In the genomic region with DNA sequence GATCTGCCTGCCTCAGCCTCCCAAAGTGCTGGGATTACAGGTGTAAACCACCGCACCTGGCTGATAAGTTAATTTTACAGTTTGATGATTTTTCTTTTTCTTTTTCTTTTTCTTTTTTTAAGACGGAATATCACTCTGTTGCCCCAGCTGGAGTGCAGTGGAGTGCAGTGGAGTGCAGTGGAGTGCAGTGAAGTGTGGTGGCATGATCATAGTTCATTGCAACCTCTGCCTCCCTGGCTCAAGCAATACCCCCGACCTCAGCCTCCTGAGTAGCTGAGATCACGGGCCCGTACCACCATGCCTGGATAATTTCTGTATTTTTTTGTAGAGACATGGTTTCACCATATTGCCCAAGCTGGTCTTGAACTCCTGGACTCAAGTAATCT, we compare ENCODE assay signal across 14 cellular contexts.
DNase-seq lines count a peak whose midpoint lies in the region; ATAC-seq and TF ChIP-seq lines count a peak whose summit lies in the region.
"Had no signal": no experiment of that assay in that cellular context is flagged by ENCODE, and none has a peak within 500 bp of the region (broad histone marks: within the 10 kb centered on the region; RNA-seq: fewer than 3 reads in every experiment).

No MANE protein-coding gene starts in this region.

- no peaks in the 10 kb centered on the region for H3K4me1 ChIP-seq in ascending aorta
- H3K4me1 ChIP-seq: heart right ventricle, pancreas had no signal

- no peaks in the 10 kb centered on the region for H3K36me3 ChIP-seq in ascending aorta
- H3K36me3 ChIP-seq: heart right ventricle, pancreas had no signal

- no peak for TF ChIP-seq CTCF in ascending aorta (IDR thresholded peaks at IDR 0.05)

- no peak overlapping the region for H3K4me3 ChIP-seq in ascending aorta
- H3K4me3 ChIP-seq: heart right ventricle, pancreas had no signal

- DNase-seq in T-helper 9 cell (no peak), ascending aorta (ENCODE audit: low spot score in 2 of 2) (no peak), NCI-H2171 treated with DMSO at 0.1 percent for 48 hours (lab: John Stamatoyannopoulos, UW) (no peak)
- DNase-seq: CD8-positive, alpha-beta T cell; heart right ventricle; mammary epithelial cell; NCI-H1436 treated with DMSO at 0.1 percent for 48 hours; pancreas; stimulated activated CD4-positive, alpha-beta T cell treated with anti-CD3 and anti-CD28 coated beads, Interleukin-4, amount 100 ng/mL, for 1 hour had no signal

- intact Hi-C loops in ascending aorta (cut with DNase I) = no loop called here

- no peaks in the 10 kb centered on the region for H3K27me3 ChIP-seq in ascending aorta
- H3K27me3 ChIP-seq: heart right ventricle, pancreas had no signal

- ATAC-seq in GM18861 (IDR thresholded peaks at IDR 0.05; ENCODE audit: unreplicated experiment) = peak; percentile 57
- peak; percentile 68 for ATAC-seq in GM21529 (IDR thresholded peaks at IDR 0.05; ENCODE audit: unreplicated experiment)
- ATAC-seq in HG03095 (IDR thresholded peaks at IDR 0.05; ENCODE audit: unreplicated experiment) = peak; percentile 64
- no peak for ATAC-seq in SK-N-SH treated with all-trans-retinoic acid at 6 μM for 48 hours
- ATAC-seq: CD8-positive, alpha-beta T cell; heart right ventricle; pancreas had no signal

- no peaks in the 10 kb centered on the region for H3K9me3 ChIP-seq in ascending aorta
- H3K9me3 ChIP-seq: heart right ventricle, pancreas had no signal

- H3K27ac ChIP-seq in angular gyrus (ENCODE audit: low read depth, low read length) (peak overlapping the region; percentile 40), ascending aorta (no peak overlapping the region)
- H3K27ac ChIP-seq: heart right ventricle, pancreas had no signal

TF ChIP-seq in SK-N-SH treated with all-trans-retinoic acid at 6 μM for 48 hours, 23 proteins besides CTCF, POLR2A, EP300 and RAD21:
- no peak for TF ChIP-seq TOX (CRISPR knock-in tag; IDR thresholded peaks at IDR 0.05; ENCODE audit: borderline replicate concordance)
TF ChIP-seq in SK-N-SH treated with all-trans-retinoic acid at 6 μM for 48 hours: peak in this region for 0.
